Comparison of ENCODE assay signal across 28 cellular contexts in the genomic region with DNA sequence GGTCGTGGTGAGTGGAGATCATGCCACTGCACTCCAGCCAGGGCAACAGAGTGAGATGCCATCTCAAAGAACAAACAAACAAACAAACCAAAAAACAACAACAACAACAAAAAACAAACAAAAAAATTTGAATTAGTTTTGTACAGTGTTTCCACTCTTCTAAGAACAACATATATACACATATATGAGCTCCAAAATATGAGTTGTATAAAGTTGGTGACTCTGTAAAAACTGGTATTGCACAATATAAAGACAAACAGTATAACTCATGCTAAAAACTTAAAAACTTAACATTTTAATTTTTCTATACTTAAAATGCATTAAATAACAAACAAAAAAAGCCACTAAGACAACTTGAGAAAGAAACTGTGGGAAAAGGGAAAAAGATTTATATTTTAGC. TPM values are rescaled to one million over a fixed set of nuclear protein-coding genes. Genes with fewer than 3 reads are reported as not detected.
DNase-seq lines count a peak whose midpoint lies in the region; ATAC-seq and TF ChIP-seq lines count a peak whose summit lies in the region.
"Had no signal": no experiment of that assay in that cellular context is flagged by ENCODE, and none has a peak within 500 bp of the region (broad histone marks: within the 10 kb centered on the region; RNA-seq: fewer than 3 reads in every experiment).

No MANE protein-coding gene starts in this region.

- ATAC-seq in heart right ventricle (no peak), HG02798 (IDR thresholded peaks at IDR 0.05; ENCODE audit: poor library complexity, unreplicated experiment) (no peak)
- ATAC-seq: activated T-cell treated with anti-CD3 and anti-CD28 coated beads, Interleukin-2, amount 50 U/mL, for 4 hours; natural killer cell; PC-3 had no signal

- TF ChIP-seq POLR2A in thyroid gland (IDR thresholded peaks at IDR 0.05) = no peak

- H3K36me3 ChIP-seq in heart right ventricle (no peaks in the 10 kb centered on the region), ascending aorta (no peaks in the 10 kb centered on the region), thyroid gland (no peaks in the 10 kb centered on the region)
- H3K36me3 ChIP-seq: BE2C, SJCRH30 had no signal

- WGBS in heart right ventricle, 2 donors = 85 to 89% methylated on average over 1 of the region's 1 CpG
- 0 to 36% methylated on average over 1 of the region's 1 CpG for WGBS in thyroid gland, 2 donors

- TF ChIP-seq CTCF in heart right ventricle (IDR thresholded peaks at IDR 0.05) = no peak
- TF ChIP-seq CTCF in ascending aorta (IDR thresholded peaks at IDR 0.05) = no peak
- no peak for TF ChIP-seq CTCF in thyroid gland (IDR thresholded peaks at IDR 0.05)

- intact Hi-C loops in heart right ventricle (cut with DNase I) = no loop called here
- intact Hi-C loops in cardiac septum (cut with DNase I) = no loop called here
- intact Hi-C loops in ascending aorta (cut with DNase I) = no loop called here
- intact Hi-C loops in thyroid gland (cut with DNase I) = no loop called here
- intact Hi-C loops in posterior vena cava (cut with DNase I) = loop anchor here in 1 of 2 donors (10.0 kb wide), 1 partner anchor 140 kb away; a partner anchor contains a TSS

- H3K27me3 ChIP-seq in heart right ventricle (no peaks in the 10 kb centered on the region), ascending aorta (no peaks in the 10 kb centered on the region), thyroid gland (no peaks in the 10 kb centered on the region)
- H3K27me3 ChIP-seq: BE2C, SJCRH30 had no signal

- DNase-seq in heart right ventricle = no peak
- DNase-seq in cardiac septum (ENCODE audit: low spot score) = no peak
- no peak for DNase-seq in ascending aorta (ENCODE audit: low spot score in 2 of 2)
- DNase-seq in iris pigment epithelial cell (ENCODE audit: low read depth) = peak; percentile 14
- DNase-seq in thyroid gland = no peak
- no peak for DNase-seq in AG20443 (ENCODE audit: low spot score)
- DNase-seq in posterior vena cava (ENCODE audit: low spot score) = no peak
- DNase-seq: 8988T; activated CD4-positive, alpha-beta T cell treated with anti-CD3 and anti-CD28 coated beads for 4 hours; activated naive CD4-positive, alpha-beta T cell treated with anti-CD3 and anti-CD28 coated beads for 36 hours; activated T-cell treated with anti-CD3 and anti-CD28 coated beads, Interleukin-2, amount 50 U/mL, for 4 hours; amygdala; BE2C; GDM1; GOT3; head of caudate nucleus; midbrain; natural killer cell; NCI-H146; NCI-H524; PC-3; SJCRH30; stimulated activated naive CD4-positive, alpha-beta T cell treated with Interleukin-2 at 50 U/mL for 16 hours; T-helper 1 cell had no signal

- H3K4me3 ChIP-seq in heart right ventricle (no peak overlapping the region), ascending aorta (no peak overlapping the region), thyroid gland (replicated peaks in 1 of 3) (no peak overlapping the region)
- H3K4me3 ChIP-seq: SJCRH30 had no signal

- H3K4me1 ChIP-seq in heart right ventricle = peaks cover 3 to 18% (median 11%) of the 10 kb centered on the region in 9 donors
- peaks cover 0 to 9% of the 10 kb centered on the region in 2 donors for H3K4me1 ChIP-seq in ascending aorta
- peaks cover 15 to 24% of the 10 kb centered on the region in 2 donors for H3K4me1 ChIP-seq in thyroid gland

- peak overlapping the region in 6 of 10 donors; percentile 74 to 95 (median 80) for H3K27ac ChIP-seq in heart right ventricle
- H3K27ac ChIP-seq in ascending aorta = peak overlapping the region; percentile 78 to 83
- peak overlapping the region; percentile 92 to 93 (median 92) for H3K27ac ChIP-seq in thyroid gland
- H3K27ac ChIP-seq: SJCRH30 had no signal

- H3K9me3 ChIP-seq in heart right ventricle = peaks cover 0 to 20% (median 0%) of the 10 kb centered on the region in 11 donors
- H3K9me3 ChIP-seq in ascending aorta = peaks cover 0 to 6% of the 10 kb centered on the region in 2 donors
- no peaks in the 10 kb centered on the region for H3K9me3 ChIP-seq in thyroid gland
- H3K9me3 ChIP-seq: BE2C, SJCRH30 had no signal

RNA-seq across cellular contexts. Expression of a gene that starts 46.0 kb away (rescaled TPM):
- not detected for total RNA-seq in heart right ventricle
- not detected for polyA plus RNA-seq in heart right ventricle
- not detected for total RNA-seq in cardiac septum
- not detected for total RNA-seq in ascending aorta
- 1 to 10 TPM in 1 of 4 donors, under 1 TPM in 1, not detected in 2; 0.56 to 1.2 TPM for total RNA-seq in thyroid gland
- total RNA-seq in posterior vena cava = under 1 TPM in 1 of 2 donors, not detected in 1; 0.29 TPM
- total RNA-seq: activated naive CD4-positive, alpha-beta T cell treated with anti-CD3 and anti-CD28 coated beads for 36 hours; activated T-cell treated with anti-CD3 and anti-CD28 coated beads, Interleukin-2, amount 50 U/mL, for 4 hours; HT1080; left lobe of liver; natural killer cell; omental fat pad; SJCRH30 had no signal

RNA-seq across cellular contexts. Expression of a gene that starts 51.8 kb away (rescaled TPM):
- total RNA-seq in heart right ventricle (10 to 100 TPM; 12.4 to 19.7 (median 14.1) TPM), cardiac septum (13.2 TPM), ascending aorta (19.2 TPM), thyroid gland (10 to 100 TPM; 11.9 to 23.9 (median 15.7) TPM), posterior vena cava (10 to 100 TPM; 16.1 to 17.5 TPM)
- polyA plus RNA-seq in heart right ventricle = 10 to 100 TPM; 15.7 to 19.7 TPM
